Comparison of ENCODE assay signal across 1 cellular context in the genomic region with DNA sequence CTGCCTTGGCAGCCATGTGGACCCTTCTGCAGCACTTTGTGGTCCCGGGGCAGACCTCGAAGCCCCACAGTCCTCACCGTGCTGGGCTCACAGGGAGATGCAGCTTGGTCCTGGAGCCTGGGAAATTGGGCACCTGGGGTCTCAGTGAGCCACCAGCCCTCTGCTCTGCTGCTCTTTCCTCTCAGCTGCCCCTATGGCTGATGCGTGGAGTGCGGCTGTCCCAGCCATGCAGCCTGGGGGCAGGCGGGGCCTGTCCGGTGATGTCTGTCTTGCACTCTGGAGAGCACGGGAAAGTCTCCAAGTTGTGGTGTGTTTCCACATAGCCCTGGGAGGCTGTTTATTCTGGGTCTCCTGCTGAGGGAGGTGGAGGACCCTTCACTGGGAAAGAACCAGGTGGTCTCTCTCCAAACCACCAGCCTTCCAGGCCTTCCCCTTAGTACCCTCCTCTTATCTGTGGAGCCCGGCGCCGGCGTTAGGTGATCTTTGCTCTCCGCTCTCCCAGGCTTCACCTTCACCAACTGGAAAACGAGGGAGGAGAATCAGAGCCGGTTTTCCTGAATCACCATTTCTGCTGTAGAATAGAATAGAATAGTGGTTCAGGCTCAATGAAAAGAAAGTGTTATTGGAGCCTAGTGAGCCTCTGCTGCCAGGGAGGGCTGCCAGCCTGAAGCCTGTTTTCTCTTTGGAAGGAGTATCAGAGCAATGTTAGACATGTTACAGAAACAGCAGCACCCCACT.
TF ChIP-seq lines count a peak whose summit lies in the region.

No MANE protein-coding gene starts in this region.

TF ChIP-seq in WTC11, 78 proteins besides CTCF, POLR2A, EP300 and RAD21 (continued from another document):
- TF ChIP-seq, protein P1, sequence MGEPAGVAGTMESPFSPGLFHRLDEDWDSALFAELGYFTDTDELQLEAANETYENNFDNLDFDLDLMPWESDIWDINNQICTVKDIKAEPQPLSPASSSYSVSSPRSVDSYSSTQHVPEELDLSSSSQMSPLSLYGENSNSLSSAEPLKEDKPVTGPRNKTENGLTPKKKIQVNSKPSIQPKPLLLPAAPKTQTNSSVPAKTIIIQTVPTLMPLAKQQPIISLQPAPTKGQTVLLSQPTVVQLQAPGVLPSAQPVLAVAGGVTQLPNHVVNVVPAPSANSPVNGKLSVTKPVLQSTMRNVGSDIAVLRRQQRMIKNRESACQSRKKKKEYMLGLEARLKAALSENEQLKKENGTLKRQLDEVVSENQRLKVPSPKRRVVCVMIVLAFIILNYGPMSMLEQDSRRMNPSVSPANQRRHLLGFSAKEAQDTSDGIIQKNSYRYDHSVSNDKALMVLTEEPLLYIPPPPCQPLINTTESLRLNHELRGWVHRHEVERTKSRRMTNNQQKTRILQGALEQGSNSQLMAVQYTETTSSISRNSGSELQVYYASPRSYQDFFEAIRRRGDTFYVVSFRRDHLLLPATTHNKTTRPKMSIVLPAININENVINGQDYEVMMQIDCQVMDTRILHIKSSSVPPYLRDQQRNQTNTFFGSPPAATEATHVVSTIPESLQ (CRISPR knock-in tag; IDR thresholded peaks at IDR 0.05) = no peak
- no peak for TF ChIP-seq MYBL2 (CRISPR knock-in tag; IDR thresholded peaks at IDR 0.05)
- TF ChIP-seq PRRX2 (CRISPR knock-in tag; IDR thresholded peaks at IDR 0.05) = no peak
- TF ChIP-seq, protein P2, sequence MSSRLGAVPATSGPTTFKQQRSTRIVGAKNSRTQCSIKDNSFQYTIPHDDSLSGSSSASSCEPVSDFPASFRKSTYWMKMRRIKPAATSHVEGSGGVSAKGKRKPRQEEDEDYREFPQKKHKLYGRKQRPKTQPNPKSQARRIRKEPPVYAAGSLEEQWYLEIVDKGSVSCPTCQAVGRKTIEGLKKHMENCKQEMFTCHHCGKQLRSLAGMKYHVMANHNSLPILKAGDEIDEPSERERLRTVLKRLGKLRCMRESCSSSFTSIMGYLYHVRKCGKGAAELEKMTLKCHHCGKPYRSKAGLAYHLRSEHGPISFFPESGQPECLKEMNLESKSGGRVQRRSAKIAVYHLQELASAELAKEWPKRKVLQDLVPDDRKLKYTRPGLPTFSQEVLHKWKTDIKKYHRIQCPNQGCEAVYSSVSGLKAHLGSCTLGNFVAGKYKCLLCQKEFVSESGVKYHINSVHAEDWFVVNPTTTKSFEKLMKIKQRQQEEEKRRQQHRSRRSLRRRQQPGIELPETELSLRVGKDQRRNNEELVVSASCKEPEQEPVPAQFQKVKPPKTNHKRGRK (CRISPR knock-in tag; IDR thresholded peaks at IDR 0.05; ENCODE audit: borderline replicate concordance) = no peak
- no peak for TF ChIP-seq TEAD4 (CRISPR knock-in tag; IDR thresholded peaks at IDR 0.05)
- TF ChIP-seq, protein P3, sequence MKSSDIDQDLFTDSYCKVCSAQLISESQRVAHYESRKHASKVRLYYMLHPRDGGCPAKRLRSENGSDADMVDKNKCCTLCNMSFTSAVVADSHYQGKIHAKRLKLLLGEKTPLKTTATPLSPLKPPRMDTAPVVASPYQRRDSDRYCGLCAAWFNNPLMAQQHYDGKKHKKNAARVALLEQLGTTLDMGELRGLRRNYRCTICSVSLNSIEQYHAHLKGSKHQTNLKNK (CRISPR knock-in tag; IDR thresholded peaks at IDR 0.05) = no peak
- TF ChIP-seq, protein P4, sequence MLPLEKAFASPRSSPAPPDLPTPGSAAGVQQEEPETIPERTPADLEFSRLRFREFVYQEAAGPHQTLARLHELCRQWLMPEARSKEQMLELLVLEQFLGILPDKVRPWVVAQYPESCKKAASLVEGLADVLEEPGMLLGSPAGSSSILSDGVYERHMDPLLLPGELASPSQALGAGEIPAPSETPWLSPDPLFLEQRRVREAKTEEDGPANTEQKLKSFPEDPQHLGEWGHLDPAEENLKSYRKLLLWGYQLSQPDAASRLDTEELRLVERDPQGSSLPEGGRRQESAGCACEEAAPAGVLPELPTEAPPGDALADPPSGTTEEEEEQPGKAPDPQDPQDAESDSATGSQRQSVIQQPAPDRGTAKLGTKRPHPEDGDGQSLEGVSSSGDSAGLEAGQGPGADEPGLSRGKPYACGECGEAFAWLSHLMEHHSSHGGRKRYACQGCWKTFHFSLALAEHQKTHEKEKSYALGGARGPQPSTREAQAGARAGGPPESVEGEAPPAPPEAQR (CRISPR knock-in tag; IDR thresholded peaks at IDR 0.05) = no peak
- TF ChIP-seq, protein P5, sequence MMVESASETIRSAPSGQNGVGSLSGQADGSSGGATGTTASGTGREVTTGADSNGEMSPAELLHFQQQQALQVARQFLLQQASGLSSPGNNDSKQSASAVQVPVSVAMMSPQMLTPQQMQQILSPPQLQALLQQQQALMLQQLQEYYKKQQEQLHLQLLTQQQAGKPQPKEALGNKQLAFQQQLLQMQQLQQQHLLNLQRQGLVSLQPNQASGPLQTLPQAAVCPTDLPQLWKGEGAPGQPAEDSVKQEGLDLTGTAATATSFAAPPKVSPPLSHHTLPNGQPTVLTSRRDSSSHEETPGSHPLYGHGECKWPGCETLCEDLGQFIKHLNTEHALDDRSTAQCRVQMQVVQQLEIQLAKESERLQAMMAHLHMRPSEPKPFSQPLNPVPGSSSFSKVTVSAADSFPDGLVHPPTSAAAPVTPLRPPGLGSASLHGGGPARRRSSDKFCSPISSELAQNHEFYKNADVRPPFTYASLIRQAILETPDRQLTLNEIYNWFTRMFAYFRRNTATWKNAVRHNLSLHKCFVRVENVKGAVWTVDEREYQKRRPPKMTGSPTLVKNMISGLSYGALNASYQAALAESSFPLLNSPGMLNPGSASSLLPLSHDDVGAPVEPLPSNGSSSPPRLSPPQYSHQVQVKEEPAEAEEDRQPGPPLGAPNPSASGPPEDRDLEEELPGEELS (CRISPR knock-in tag; IDR thresholded peaks at IDR 0.05) = no peak
- TF ChIP-seq ZNF396 (CRISPR knock-in tag; IDR thresholded peaks at IDR 0.05; ENCODE audit: borderline replicate concordance) = no peak
- no peak for TF ChIP-seq TCF7 (CRISPR knock-in tag; IDR thresholded peaks at IDR 0.05; ENCODE audit: low read depth)
